ENCODE assay signal across 12 cellular contexts in genomic region chr15:89812126-89812846, GRCh38. TPM values are rescaled to one million over a fixed set of nuclear protein-coding genes. Genes with fewer than 3 reads are reported as not detected.
DNase-seq lines count a peak whose midpoint lies in the region; ATAC-seq and TF ChIP-seq lines count a peak whose summit lies in the region.
"Had no signal": no experiment of that assay in that cellular context is flagged by ENCODE, and none has a peak within 500 bp of the region (broad histone marks: within the 10 kb centered on the region; RNA-seq: fewer than 3 reads in every experiment).

No MANE protein-coding gene starts in this region.

- peaks cover 44% of the 10 kb centered on the region for H3K4me1 Mint-ChIP-seq in CD14-positive monocyte

- peak overlapping the region; percentile 91 to 93 for H3K4me3 Mint-ChIP-seq in CD14-positive monocyte
- H3K4me3 Mint-ChIP-seq: CD8-positive, alpha-beta memory T cell; endodermal cell had no signal

- intact Hi-C loops in CD14-positive monocyte (cut with micrococcal nuclease): loop anchor here (5.0 kb wide), 5 partner anchors 35 to 260 kb away; no protein-coding TSS in a partner anchor

- peak; percentile 74 for DNase-seq in CD14-positive monocyte (ENCODE audit: low spot score)
- peak; percentile 81 for DNase-seq in RPMI7951 (ENCODE audit: low read depth)
- peak; percentile 60 for DNase-seq in fibroblast of the aortic adventitia (ENCODE audit: low read depth)
- DNase-seq in omental fat pad (ENCODE audit: low spot score): no peak
- DNase-seq in activated effector memory CD4-positive, alpha-beta T cell treated with anti-CD3 and anti-CD28 coated beads, Interleukin-2, amount 50 U/mL, for 16 hours: no peak
- DNase-seq in effector CD8-positive, alpha-beta T cell (lab: John Stamatoyannopoulos, UW): no peak
- DNase-seq: activated T-cell treated with anti-CD3 and anti-CD28 coated beads for 4 hours; CD8-positive, alpha-beta memory T cell; endodermal cell; NCI-H1417 treated with DMSO at 0.1 percent for 48 hours had no signal

- TF ChIP-seq CTCF in CD14-positive monocyte (IDR thresholded peaks at IDR 0.05) (no peak), fibroblast of the aortic adventitia (IDR thresholded peaks at IDR 0.05; ENCODE audit: insufficient read depth, low read length) (no peak), omental fat pad (IDR thresholded peaks at IDR 0.05) (no peak)

- ATAC-seq in omental fat pad (ENCODE audit: low FRiP score): peak; percentile 16
- ATAC-seq in GM21423 (IDR thresholded peaks at IDR 0.05; ENCODE audit: unreplicated experiment): no peak
- no peak for ATAC-seq in HG02840 (IDR thresholded peaks at IDR 0.05; ENCODE audit: low FRiP score, unreplicated experiment)

- H3K36me3 Mint-ChIP-seq in CD14-positive monocyte: peaks cover 44 to 47% of the 10 kb centered on the region in 2 donors

- H3K4me3 ChIP-seq in fibroblast of the aortic adventitia (ENCODE audit: low read depth, low read length): peak overlapping the region; percentile 82

- peaks cover 2 to 24% (median 13%) of the 10 kb centered on the region in 3 donors for H3K27me3 Mint-ChIP-seq in CD14-positive monocyte (ENCODE audit: low read depth in 3 of 3)

- peak overlapping the region; percentile 75 to 96 (median 86) for H3K27ac Mint-ChIP-seq in CD14-positive monocyte
- H3K27ac Mint-ChIP-seq: endodermal cell had no signal

- peaks cover 2 to 16% (median 5%) of the 10 kb centered on the region in 7 donors for H3K9me3 Mint-ChIP-seq in CD14-positive monocyte

RNA-seq across cellular contexts. Expression of gene ANPEP, which starts 2.4 kb away (rescaled TPM):
- 100 to 1,000 TPM in 1 of 2 donors, 10 to 100 TPM in 1; 58.4 to 108 TPM for polyA plus RNA-seq in CD14-positive monocyte
- 73.1 and 86.4 TPM in 2 replicates for total RNA-seq in RPMI7951 (2014; rRNA removed; shearing (Covaris generic))
- total RNA-seq in fibroblast of the aortic adventitia (ENCODE audit: low replicate concordance): 20.8 and 82.6 TPM in 2 replicates
- 100 to 1,000 TPM in 1 of 4 donors, 10 to 100 TPM in 3; 33.6 to 107 (median 71.9) TPM for total RNA-seq in omental fat pad
- polyA plus RNA-seq: CD8-positive, alpha-beta memory T cell had no signal

RNA-seq across cellular contexts. Expression of gene MESP2, which starts 36.2 kb away (rescaled TPM):
- under 1 TPM in 1 of 2 donors, not detected in 1; 0.67 TPM for polyA plus RNA-seq in CD14-positive monocyte
- 1.8 and 2.6 TPM in 2 replicates for total RNA-seq in RPMI7951 (2014; rRNA removed; shearing (Covaris generic))
- total RNA-seq in fibroblast of the aortic adventitia (ENCODE audit: low replicate concordance) (1.3 and 2.9 TPM in 2 replicates), omental fat pad (under 1 TPM in 1 of 4 donors, not detected in 3; 0.48 TPM)
- total RNA-seq: CD8-positive, alpha-beta memory T cell had no signal
- polyA plus RNA-seq: CD8-positive, alpha-beta memory T cell had no signal

Comparison
In these comparisons a context has a peak if more than half of its experiments do, and no peak if none do; other contexts are left out.
1. DNase-seq: peak in CD14-positive monocyte (single experiment), RPMI7951 (single experiment) and fibroblast of the aortic adventitia (single experiment); none in omental fat pad (single experiment), activated effector memory CD4-positive, alpha-beta T cell treated with anti-CD3 and anti-CD28 coated beads, Interleukin-2, amount 50 U/mL, for 16 hours (single experiment) and effector CD8-positive, alpha-beta T cell (single experiment).